In genomic region chr1:39754026-39754569, GRCh38 we compare ENCODE assay signal across 19 cellular contexts. TPM values are rescaled to one million over a fixed set of nuclear protein-coding genes. Genes with fewer than 3 reads are reported as not detected.
DNase-seq lines count a peak whose midpoint lies in the region; ATAC-seq and TF ChIP-seq lines count a peak whose summit lies in the region.
"Had no signal": no experiment of that assay in that cellular context is flagged by ENCODE, and none has a peak within 500 bp of the region (broad histone marks: within the 10 kb centered on the region; RNA-seq: fewer than 3 reads in every experiment).

No MANE protein-coding gene starts in this region.

- TF ChIP-seq EP300 in gastroesophageal sphincter (IDR thresholded peaks at IDR 0.05), result no peak

- H3K36me3 ChIP-seq in ascending aorta (peaks cover 56 to 85% of the 10 kb centered on the region in 2 donors), gastroesophageal sphincter (peaks cover 2 to 100% of the 10 kb centered on the region in 2 donors)

- ATAC-seq in gastroesophageal sphincter (no peak), HG03439 (IDR thresholded peaks at IDR 0.05; ENCODE audit: unreplicated experiment) (no peak), GM18868 (IDR thresholded peaks at IDR 0.05; ENCODE audit: unreplicated experiment) (no peak), GM19035 (IDR thresholded peaks at IDR 0.05; ENCODE audit: unreplicated experiment) (no peak)
- ATAC-seq: activated CD4-positive, CD25-positive, alpha-beta regulatory T cell treated with anti-CD3 and anti-CD28 coated beads, Interleukin-2, amount 50 U/mL, for 24 hours; gastrocnemius medialis; left lung; mucosa of descending colon; psoas muscle had no signal

- WGBS in gastroesophageal sphincter (ENCODE audit: low coverage in 1 of 2), 2 donors, result 19 to 54% methylated on average over 2 of the region's 2 CpGs

- intact Hi-C loops in ascending aorta (cut with DNase I), result no loop called here

- peak overlapping the region; percentile 67 to 77 for H3K27ac ChIP-seq in ascending aorta
- peak overlapping the region in 2 of 4 donors; percentile 17 to 54 for H3K27ac ChIP-seq in gastroesophageal sphincter
- H3K27ac ChIP-seq: epithelial cell of prostate, gastrocnemius medialis, left lung, psoas muscle, SK-N-MC had no signal

- TF ChIP-seq POLR2A in gastroesophageal sphincter (IDR thresholded peaks at IDR 0.05), result no peak

- H3K27me3 ChIP-seq in ascending aorta (no peaks in the 10 kb centered on the region), gastroesophageal sphincter (no peaks in the 10 kb centered on the region)
- H3K27me3 ChIP-seq: gastrocnemius medialis, left lung had no signal

- peak; percentile 95 for DNase-seq in DMS 273 treated with DMSO at 0.1 percent for 48 hours (lab: John Stamatoyannopoulos, UW)
- peak; percentile 98 for DNase-seq in NCI-H2029 treated with DMSO at 0.1 percent for 48 hours (lab: John Stamatoyannopoulos, UW)
- no peak for DNase-seq in ascending aorta (ENCODE audit: low spot score in 2 of 2)
- DNase-seq in lung microvascular endothelial cell (ENCODE audit: low read depth in 2 of 2), result peak; percentile 84 to 88
- DNase-seq: ACHN; CD4-positive, CD25-positive, alpha-beta regulatory T cell; cortex of kidney; gastrocnemius medialis; left lung; mucosa of descending colon; psoas muscle; stimulated activated CD4-positive, alpha-beta T cell treated with anti-CD3 and anti-CD28 coated beads, Interleukin-4, amount 100 ng/mL, for 4 hours had no signal

- H3K4me3 ChIP-seq in ascending aorta (no peak overlapping the region), gastroesophageal sphincter (no peak overlapping the region)
- H3K4me3 ChIP-seq: gastrocnemius medialis, left lung, mucosa of descending colon, psoas muscle, SK-N-MC had no signal

- H3K9me3 ChIP-seq in ascending aorta (no peaks in the 10 kb centered on the region), gastroesophageal sphincter (no peaks in the 10 kb centered on the region)
- H3K9me3 ChIP-seq: gastrocnemius medialis, left lung, mucosa of descending colon, psoas muscle had no signal

- H3K4me1 ChIP-seq in ascending aorta (peaks cover 3 to 6% of the 10 kb centered on the region in 2 donors), gastroesophageal sphincter (peaks cover 0 to 37% (median 0%) of the 10 kb centered on the region in 3 donors)
- H3K4me1 ChIP-seq: gastrocnemius medialis, left lung, psoas muscle had no signal

- TF ChIP-seq CTCF in ascending aorta (IDR thresholded peaks at IDR 0.05), result no peak
- no peak for TF ChIP-seq CTCF in gastroesophageal sphincter (IDR thresholded peaks at IDR 0.05)

RNA-seq across cellular contexts. Expression of gene PPIE, which starts 15.4 kb away (rescaled TPM):
- total RNA-seq in ascending aorta (58.3 TPM), lung microvascular endothelial cell (28.1 and 38.7 TPM in 2 replicates), gastroesophageal sphincter (10 to 100 TPM; 38.5 to 45.1 (median 42.0) TPM)

RNA-seq across cellular contexts. Expression of gene OXCT2, which starts 17.1 kb away (rescaled TPM):
- total RNA-seq in ascending aorta (not detected), lung microvascular endothelial cell (2.6 and 4.2 TPM in 2 replicates), gastroesophageal sphincter (1 to 10 TPM in 3 of 4 donors, under 1 TPM in 1; 0.49 to 2.6 (median 1.6) TPM)
- total RNA-seq: CD4-positive, CD25-positive, alpha-beta regulatory T cell had no signal

RNA-seq across cellular contexts. Expression of gene BMP8B, which starts 34.6 kb away (rescaled TPM):
- not detected for total RNA-seq in ascending aorta
- under 0.01 and 0.20 TPM in 2 replicates for total RNA-seq in lung microvascular endothelial cell
- 1 to 10 TPM; 2.0 to 4.5 (median 2.2) TPM for total RNA-seq in gastroesophageal sphincter

Comparison
In these comparisons a context has a peak if more than half of its experiments do, and no peak if none do; other contexts are left out.
1. DNase-seq: peak in DMS 273 treated with DMSO at 0.1 percent for 48 hours (single experiment), NCI-H2029 treated with DMSO at 0.1 percent for 48 hours (single experiment) and lung microvascular endothelial cell (2 of 2); none in ascending aorta (0 of 2).